14 cellular contexts compared by ENCODE assay signal in the genomic region with DNA sequence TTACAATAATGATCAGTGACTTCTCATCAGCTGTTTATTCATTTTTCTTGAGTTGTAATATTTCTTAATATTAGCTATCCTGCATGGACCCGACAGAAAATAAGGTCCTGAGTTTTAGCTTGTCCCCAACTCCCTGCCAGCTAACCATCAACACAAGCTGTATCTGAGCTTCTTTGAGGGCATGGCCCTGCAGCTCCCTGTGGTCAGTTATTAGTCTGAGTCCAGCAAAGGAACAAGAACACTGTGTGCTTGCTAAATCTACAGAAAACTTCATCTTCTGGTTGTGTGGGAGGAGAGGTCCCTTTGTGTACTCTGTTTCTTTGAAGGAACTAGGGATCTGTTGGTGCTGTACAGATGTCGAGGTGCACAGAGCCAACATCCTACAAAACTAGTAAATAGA.
DNase-seq lines count a peak whose midpoint lies in the region; ATAC-seq and TF ChIP-seq lines count a peak whose summit lies in the region.
"Had no signal": no experiment of that assay in that cellular context is flagged by ENCODE, and none has a peak within 500 bp of the region (broad histone marks: within the 10 kb centered on the region; RNA-seq: fewer than 3 reads in every experiment).

No MANE protein-coding gene starts in this region.

- DNase-seq in caudate nucleus (lab: John Stamatoyannopoulos, UW) = peak in 5 of 61 donors; percentile 1 to 28 (median 10)
- peak; percentile 46 for DNase-seq in left cardiac atrium
- peak; percentile 26 for DNase-seq in renal cortical epithelial cell (ENCODE audit: low read depth)
- DNase-seq in vagina (ENCODE audit: extremely low spot score in 2 of 2) = no peak
- DNase-seq in stimulated activated CD4-positive, alpha-beta T cell treated with anti-CD3 and anti-CD28 coated beads, Interleukin-15, amount 100 ng/mL, for 24 hours = no peak
- DNase-seq in naive thymus-derived CD8-positive, alpha-beta T cell = no peak
- no peak for DNase-seq in activated T-helper 2 cell treated with anti-CD3 and anti-CD28 coated beads, Interferon-gamma antibody, Interleukin-2, Interleukin-4, amounts not matched to agents 10 μg/mL and 5 μg/mL and 100 μg/mL, durations not matched to agents 14 hours and 24 hours and 36 hours (ENCODE audit: low spot score)
- DNase-seq: activated B cell treated with CpG ODN at 0.5 μM for 24 hours; activated gamma-delta T cell treated with Interleukin-2 at 50 U/mL for 16 hours; MM.1S; NCI-H2029; NCI-H524 treated with DMSO at 0.1 percent for 48 hours; stimulated activated CD4-positive, alpha-beta T cell treated with anti-CD3 and anti-CD28 coated beads, Interleukin-4, amount 100 ng/mL, for 4 hours had no signal

- no peak for TF ChIP-seq POLR2A in vagina (IDR thresholded peaks at IDR 0.05)

- POLR2A ChIA-PET in naive thymus-derived CD8-positive, alpha-beta T cell (lab: Charles Lee) = no interaction called here

- no peak overlapping the region for H3K4me3 ChIP-seq in vagina

- H3K9me3 ChIP-seq in vagina = no peaks in the 10 kb centered on the region

- H3K4me1 Mint-ChIP-seq in naive thymus-derived CD8-positive, alpha-beta T cell = no peaks in the 10 kb centered on the region
- no peaks in the 10 kb centered on the region for H3K4me1 Mint-ChIP-seq in activated T-helper 2 cell treated with anti-CD3 and anti-CD28 coated beads, Interferon-gamma antibody, Interleukin-2, Interleukin-4, amounts not matched to agents 10 μg/mL and 5 μg/mL and 100 μg/mL, durations not matched to agents 14 hours and 24 hours and 36 hours (ENCODE audit: low read depth)
- H3K4me1 Mint-ChIP-seq: activated B cell treated with CpG ODN at 0.5 μM for 24 hours had no signal

- H3K27me3 Mint-ChIP-seq in naive thymus-derived CD8-positive, alpha-beta T cell = peaks cover 4 to 19% (median 13%) of the 10 kb centered on the region in 5 donors
- H3K27me3 Mint-ChIP-seq in activated T-helper 2 cell treated with anti-CD3 and anti-CD28 coated beads, Interferon-gamma antibody, Interleukin-2, Interleukin-4, amounts not matched to agents 10 μg/mL and 5 μg/mL and 100 μg/mL, durations not matched to agents 14 hours and 24 hours and 36 hours (ENCODE audit: low read depth) = no peaks in the 10 kb centered on the region
- H3K27me3 Mint-ChIP-seq: activated B cell treated with CpG ODN at 0.5 μM for 24 hours had no signal

- H3K27ac Mint-ChIP-seq in naive thymus-derived CD8-positive, alpha-beta T cell = no peak overlapping the region
- H3K27ac Mint-ChIP-seq in activated T-helper 2 cell treated with anti-CD3 and anti-CD28 coated beads, Interferon-gamma antibody, Interleukin-2, Interleukin-4, amounts not matched to agents 10 μg/mL and 5 μg/mL and 100 μg/mL, durations not matched to agents 14 hours and 24 hours and 36 hours = no peak overlapping the region
- H3K27ac Mint-ChIP-seq: activated B cell treated with CpG ODN at 0.5 μM for 24 hours; natural killer cell treated with Interleukin-12 subunit alpha and Interleukin-12 subunit beta and Interleukin-15 and Interleukin-18, amount 100 ng/mL, for 72 hours had no signal

- peaks cover 0 to 2% (median 0%) of the 10 kb centered on the region in 9 donors for H3K9me3 Mint-ChIP-seq in naive thymus-derived CD8-positive, alpha-beta T cell
- no peaks in the 10 kb centered on the region for H3K9me3 Mint-ChIP-seq in activated T-helper 2 cell treated with anti-CD3 and anti-CD28 coated beads, Interferon-gamma antibody, Interleukin-2, Interleukin-4, amounts not matched to agents 10 μg/mL and 5 μg/mL and 100 μg/mL, durations not matched to agents 14 hours and 24 hours and 36 hours
- H3K9me3 Mint-ChIP-seq: activated B cell treated with CpG ODN at 0.5 μM for 24 hours; natural killer cell treated with Interleukin-12 subunit alpha and Interleukin-12 subunit beta and Interleukin-15 and Interleukin-18, amount 100 ng/mL, for 72 hours had no signal

- H3K4me1 ChIP-seq in vagina = peaks cover 23% of the 10 kb centered on the region

- no peaks in the 10 kb centered on the region for H3K36me3 ChIP-seq in vagina

- peak; percentile 70 to 87 for ATAC-seq in left cardiac atrium
- no peak for ATAC-seq in naive thymus-derived CD8-positive, alpha-beta T cell
- ATAC-seq: natural killer cell treated with Interleukin-12 subunit alpha and Interleukin-12 subunit beta and Interleukin-15 and Interleukin-18, amount 100 ng/mL, for 72 hours had no signal

- H3K36me3 Mint-ChIP-seq in naive thymus-derived CD8-positive, alpha-beta T cell = no peaks in the 10 kb centered on the region
- H3K36me3 Mint-ChIP-seq in activated T-helper 2 cell treated with anti-CD3 and anti-CD28 coated beads, Interferon-gamma antibody, Interleukin-2, Interleukin-4, amounts not matched to agents 10 μg/mL and 5 μg/mL and 100 μg/mL, durations not matched to agents 14 hours and 24 hours and 36 hours (ENCODE audit: low read depth) = no peaks in the 10 kb centered on the region
- H3K36me3 Mint-ChIP-seq: natural killer cell treated with Interleukin-12 subunit alpha and Interleukin-12 subunit beta and Interleukin-15 and Interleukin-18, amount 100 ng/mL, for 72 hours had no signal

- H3K27ac ChIP-seq in caudate nucleus (ENCODE audit: low read depth, low read length) = peak overlapping the region; percentile 52
- peak overlapping the region; percentile 34 for H3K27ac ChIP-seq in vagina

- H3K4me3 Mint-ChIP-seq in naive thymus-derived CD8-positive, alpha-beta T cell = no peak overlapping the region
- no peak overlapping the region for H3K4me3 Mint-ChIP-seq in activated T-helper 2 cell treated with anti-CD3 and anti-CD28 coated beads, Interferon-gamma antibody, Interleukin-2, Interleukin-4, amounts not matched to agents 10 μg/mL and 5 μg/mL and 100 μg/mL, durations not matched to agents 14 hours and 24 hours and 36 hours (ENCODE audit: low read depth)
- H3K4me3 Mint-ChIP-seq: activated B cell treated with CpG ODN at 0.5 μM for 24 hours; natural killer cell treated with Interleukin-12 subunit alpha and Interleukin-12 subunit beta and Interleukin-15 and Interleukin-18, amount 100 ng/mL, for 72 hours had no signal

- intact Hi-C loops in left cardiac atrium (cut with DNase I) = no loop called here
- intact Hi-C loops in vagina (cut with DNase I) = no loop called here
- intact Hi-C loops in activated T-helper 2 cell treated with anti-CD3 and anti-CD28 coated beads, Interferon-gamma antibody, Interleukin-2, Interleukin-4, amounts not matched to agents 10 μg/mL and 5 μg/mL and 100 μg/mL, durations not matched to agents 14 hours and 24 hours and 36 hours (cut with micrococcal nuclease) = no loop called here

- no peaks in the 10 kb centered on the region for H3K27me3 ChIP-seq in vagina

- no peak for TF ChIP-seq CTCF in vagina (IDR thresholded peaks at IDR 0.05)

Comparison
In these comparisons a context has a peak if more than half of its experiments do, and no peak if none do; other contexts are left out.
1. DNase-seq: peak in left cardiac atrium (single experiment) and renal cortical epithelial cell (single experiment); none in vagina (0 of 2), stimulated activated CD4-positive, alpha-beta T cell treated with anti-CD3 and anti-CD28 coated beads, Interleukin-15, amount 100 ng/mL, for 24 hours (single experiment), naive thymus-derived CD8-positive, alpha-beta T cell (0 of 10) and activated T-helper 2 cell treated with anti-CD3 and anti-CD28 coated beads, Interferon-gamma antibody, Interleukin-2, Interleukin-4, amounts not matched to agents 10 μg/mL and 5 μg/mL and 100 μg/mL, durations not matched to agents 14 hours and 24 hours and 36 hours (single experiment).
2. ATAC-seq: peak in left cardiac atrium (2 of 2); none in naive thymus-derived CD8-positive, alpha-beta T cell (0 of 2).